ENCODE assay signal across 8 cellular contexts in genomic region chr3:49723631-49724551, GRCh38. TPM values are rescaled to one million over a fixed set of nuclear protein-coding genes. Genes with fewer than 3 reads are reported as not detected.
DNase-seq lines count a peak whose midpoint lies in the region; ATAC-seq, FAIRE-seq and TF ChIP-seq lines count a peak whose summit lies in the region.

Gene GMPPB, minus strand, starts transcription at chr3:49723951. Its CDS starts 225 bp downstream, at chr3:49723726.

- H3K36me3 Mint-ChIP-seq in T-helper 2 cell treated with Interferon-gamma antibody and Interleukin-4, amounts not matched to agents 5 μg/mL and 100 μg/mL, for 36 hours (ENCODE audit: low read depth): peaks cover 29% of the 10 kb centered on the region

- peak; percentile 96 for FAIRE-seq in GM18507 (lab: Jason Lieb, UNC)
- FAIRE-seq in urothelium cell line (lab: Jason Lieb, UNC): peak; percentile 98

- H3K27me3 ChIP-seq in right atrium auricular region: no peaks in the 10 kb centered on the region

- peak within 1 kb of the TSS; percentile 86 to 99 for H3K4me3 ChIP-seq in right atrium auricular region

- H3K27ac ChIP-seq in right atrium auricular region: peak within 1 kb of the TSS; percentile 91 to 94

- peak within 1 kb of the TSS; percentile 98 for H3K27ac Mint-ChIP-seq in T-helper 2 cell treated with Interferon-gamma antibody and Interleukin-4, amounts not matched to agents 5 μg/mL and 100 μg/mL, for 36 hours

- peak; percentile 98 for DNase-seq in GM18507 (ENCODE audit: extremely low spot score, insufficient read length, low read depth)
- DNase-seq in NCI-H2029 (lab: John Stamatoyannopoulos, UW): peak; percentile 93
- DNase-seq in T-helper 2 cell treated with Interferon-gamma antibody and Interleukin-4, amounts not matched to agents 5 μg/mL and 100 μg/mL, for 36 hours (ENCODE audit: low spot score): peak; percentile 97
- DNase-seq in anterior cingulate cortex (lab: John Stamatoyannopoulos, UW): peak; percentile 61 to 98 (median 94)
- DNase-seq in right atrium auricular region (ENCODE audit: low spot score): peak; percentile 98
- peak; percentile 89 for DNase-seq in pulmonary artery endothelial cell (ENCODE audit: low read depth, low spot score)
- peak; percentile 99 for DNase-seq in urothelium cell line (ENCODE audit: low spot score)

- peaks cover 47% of the 10 kb centered on the region for H3K36me3 ChIP-seq in right atrium auricular region

- TF ChIP-seq CTCF in right atrium auricular region (IDR thresholded peaks at IDR 0.05): no peak

- ATAC-seq in HG02973 (IDR thresholded peaks at IDR 0.05; ENCODE audit: unreplicated experiment): peak; percentile 75

- H3K4me3 Mint-ChIP-seq in T-helper 2 cell treated with Interferon-gamma antibody and Interleukin-4, amounts not matched to agents 5 μg/mL and 100 μg/mL, for 36 hours: peak within 1 kb of the TSS; percentile 98

- H3K4me1 ChIP-seq in right atrium auricular region: peaks cover 0 to 31% of the 10 kb centered on the region in 2 donors

- peaks cover 27% of the 10 kb centered on the region for H3K4me1 Mint-ChIP-seq in T-helper 2 cell treated with Interferon-gamma antibody and Interleukin-4, amounts not matched to agents 5 μg/mL and 100 μg/mL, for 36 hours (ENCODE audit: low read depth)

- no peaks in the 10 kb centered on the region for H3K9me3 ChIP-seq in right atrium auricular region

- no peaks in the 10 kb centered on the region for H3K9me3 Mint-ChIP-seq in T-helper 2 cell treated with Interferon-gamma antibody and Interleukin-4, amounts not matched to agents 5 μg/mL and 100 μg/mL, for 36 hours

- H3K27me3 Mint-ChIP-seq in T-helper 2 cell treated with Interferon-gamma antibody and Interleukin-4, amounts not matched to agents 5 μg/mL and 100 μg/mL, for 36 hours (ENCODE audit: low read depth): no peaks in the 10 kb centered on the region

RNA-seq across cellular contexts. Expression of gene GMPPB, which starts in this region (rescaled TPM):
- total RNA-seq in right atrium auricular region: 10 to 100 TPM; 12.0 to 21.7 TPM
- total RNA-seq in pulmonary artery endothelial cell: 51.2 and 75.5 TPM in 2 replicates

Comparison
In these comparisons a context has a peak if more than half of its experiments do, and no peak if none do; other contexts are left out.
1. Peak in every context shown above with its lines: DNase-seq, ATAC-seq, H3K4me3 ChIP-seq and H3K27ac ChIP-seq.